ENCODE assay signal across 22 cellular contexts in the genomic region with DNA sequence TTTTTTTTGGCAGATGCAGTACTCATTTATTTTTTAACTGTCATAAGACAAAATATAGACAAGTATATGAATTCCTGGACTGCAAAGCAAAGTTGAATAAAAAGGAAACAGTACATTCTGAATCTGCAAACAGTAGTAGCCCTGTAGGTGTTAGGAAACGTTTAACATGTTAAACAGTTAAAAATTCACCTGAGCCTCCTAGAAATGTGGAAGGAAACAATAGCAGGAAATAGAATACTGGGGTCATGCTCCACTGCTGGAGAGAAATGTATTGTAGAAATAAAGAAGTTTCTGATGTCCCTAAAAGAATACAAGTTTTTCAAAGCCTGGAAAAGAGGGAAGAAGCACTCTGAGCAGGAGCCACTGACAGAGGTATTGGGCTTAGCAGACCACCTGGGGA.
A peak's percentile ranks its signal among the peaks of the same experiment; 100 is the strongest.
DNase-seq lines count a peak whose midpoint lies in the region; ATAC-seq and TF ChIP-seq lines count a peak whose summit lies in the region.
"Had no signal": no experiment of that assay in that cellular context is flagged by ENCODE, and none has a peak within 500 bp of the region (broad histone marks: within the 10 kb centered on the region; RNA-seq: fewer than 3 reads in every experiment).

No MANE protein-coding gene starts in this region.

- no peak overlapping the region for H3K23ac ChIP-seq in mesendoderm (ENCODE audit: low read length)
- no peak overlapping the region for H3K23ac ChIP-seq in H9 (ENCODE audit: insufficient read length, low read depth, low read length)

- no peak overlapping the region for H2BK20ac ChIP-seq in H9 (ENCODE audit: low read depth, low read length, poor library complexity, severe bottlenecking)

- H3K4me3 ChIP-seq in BLaER1 (no peak overlapping the region), OCI-LY7 (ENCODE audit: low read depth, low read length, poor library complexity, severe bottlenecking) (peak overlapping the region; percentile 12), mesendoderm (ENCODE audit: low read length) (no peak overlapping the region)
- H3K4me3 ChIP-seq: A549, GM23338, HAP-1 had no signal

- no peak overlapping the region for H3K27ac ChIP-seq in BLaER1
- H3K27ac ChIP-seq in OCI-LY7 (ENCODE audit: low read depth, low read length, poor library complexity, severe bottlenecking), result peak overlapping the region; percentile 6
- H3K27ac ChIP-seq in mesendoderm (ENCODE audit: low read depth, low read length), result peak overlapping the region; percentile 28
- no peak overlapping the region for H3K27ac ChIP-seq in H9 (ENCODE audit: insufficient read length, low read depth, low read length)
- H3K27ac ChIP-seq: A549 had no signal

- no peak overlapping the region for H3K4ac ChIP-seq in mesendoderm (ENCODE audit: low read depth, low read length)
- H3K4ac ChIP-seq in H9 (ENCODE audit: low read depth, low read length), result no peak overlapping the region

- H3K9me3 Mint-ChIP-seq in H9, result no peaks in the 10 kb centered on the region
- H3K9me3 Mint-ChIP-seq: CD4-positive, alpha-beta T cell; GM23338 had no signal

- no peaks in the 10 kb centered on the region for H3K36me3 Mint-ChIP-seq in H9 (ENCODE audit: insufficient read depth in 1 of 3, low read depth in 3 of 3)
- H3K36me3 Mint-ChIP-seq: CD14-positive monocyte; CD8-positive, alpha-beta memory T cell had no signal

- H2BK5ac ChIP-seq in mesendoderm (ENCODE audit: low read length), result no peak overlapping the region
- H2BK5ac ChIP-seq in H9 (ENCODE audit: insufficient read length, low read length), result no peak overlapping the region

- TF ChIP-seq CTCF in OCI-LY7 (conservative IDR thresholded peaks at IDR 0.05; ENCODE audit: low read length), result no peak
- no peak for TF ChIP-seq CTCF in H9 (conservative IDR thresholded peaks at IDR 0.05)

- no peaks in the 10 kb centered on the region for H3K23me2 ChIP-seq in H9 (ENCODE audit: insufficient read length, low read depth, low read length, poor library complexity, severe bottlenecking)

- peak; percentile 42 for DNase-seq in OCI-LY7 (ENCODE audit: low spot score)
- DNase-seq in kidney glomerular epithelial cell (lab: John Stamatoyannopoulos, UW), result peak; percentile 5
- DNase-seq in mesendoderm, result no peak
- DNase-seq in islet precursor cell, result no peak
- no peak for DNase-seq in H9
- DNase-seq in NCI-H146 treated with DMSO at 0.1 percent for 48 hours (lab: John Stamatoyannopoulos, UW; ENCODE audit: unreplicated experiment), result no peak
- DNase-seq: 8988T; ACHN; AML-193; CD4-positive, alpha-beta T cell; CD8-positive, alpha-beta memory T cell; DMS 273 treated with DMSO at 0.1 percent for 48 hours; DMS53; DMS79 treated with DMSO at 0.1 percent for 48 hours; GF-D8; HFFc6 had no signal

- H3K4me2 ChIP-seq in BLaER1 (0 out of 2 replicates have a peak overlapping the region, but pooled peaks have one; percentile 22), OCI-LY7 (ENCODE audit: low read length) (peak overlapping the region; percentile 58), mesendoderm (ENCODE audit: low read length) (no peak overlapping the region), H9 (ENCODE audit: insufficient read depth, insufficient read length, low read length) (no peak overlapping the region)
- H3K4me2 ChIP-seq: A549, GM23338 had no signal

- H3K27ac Mint-ChIP-seq in H9, result no peak overlapping the region
- H3K27ac Mint-ChIP-seq: CD14-positive monocyte; CD4-positive, alpha-beta T cell; CD8-positive, alpha-beta memory T cell; GM23338; HFFc6 had no signal

- H2BK15ac ChIP-seq in mesendoderm (replicated peaks; ENCODE audit: low read depth), result no peak overlapping the region
- H2BK15ac ChIP-seq in H9 (ENCODE audit: low read depth, low read length), result no peak overlapping the region

- no TSS peak for BruUV-seq in OCI-LY7 (replicated peaks; lab: Mats Ljungman, UMichigan)

- H3K36me3 ChIP-seq in BLaER1 (no peaks in the 10 kb centered on the region), OCI-LY7 (ENCODE audit: insufficient read depth, low read length) (no peaks in the 10 kb centered on the region), mesendoderm (ENCODE audit: control insufficient read depth, insufficient read depth, low read length) (no peaks in the 10 kb centered on the region)
- H3K36me3 ChIP-seq: HAP-1 had no signal

- H2AK5ac ChIP-seq in mesendoderm (ENCODE audit: low read length) (no peak overlapping the region), H9 (ENCODE audit: insufficient read length, low read length) (no peak overlapping the region)

- POLR2A ChIA-PET in OCI-LY7 (lab: Charles Lee), result interaction anchor here (0.6 to 1.7 kb wide), 6 partner anchors 9 to 134 kb away, joined by 3 to 4 read pairs (median 3); no protein-coding TSS in a partner anchor

- peaks cover 0 to 5% of the 10 kb centered on the region in 2 experiments; a peak in 1 of 4 replicates for H3K4me1 Mint-ChIP-seq in H9
- H3K4me1 Mint-ChIP-seq: CD14-positive monocyte; CD8-positive, alpha-beta memory T cell had no signal

- H3K79me1 ChIP-seq in mesendoderm (ENCODE audit: low read length) (no peaks in the 10 kb centered on the region), H9 (ENCODE audit: insufficient read depth, low read depth, low read length, poor library complexity, severe bottlenecking) (no peaks in the 10 kb centered on the region)

- no peak overlapping the region for H3K56ac ChIP-seq in mesendoderm (ENCODE audit: low read length)
- H3K56ac ChIP-seq in H9 (ENCODE audit: insufficient read length, low read depth, low read length), result no peak overlapping the region

- H2BK120ac ChIP-seq in mesendoderm (ENCODE audit: low read depth, low read length), result no peak overlapping the region
- H2BK120ac ChIP-seq in H9 (ENCODE audit: low read depth, low read length, poor library complexity, severe bottlenecking), result no peak overlapping the region

- H3K18ac ChIP-seq in mesendoderm (ENCODE audit: low read length) (no peak overlapping the region), H9 (ENCODE audit: insufficient read length, low read depth, low read length) (no peak overlapping the region)

- intact Hi-C loops in OCI-LY7 (cut with micrococcal nuclease; ENCODE audit: unreplicated experiment), result loop anchor here (1.0 kb wide), 1 partner anchor 135 kb away; no protein-coding TSS in a partner anchor

- no peak overlapping the region for H4K91ac ChIP-seq in H9 (ENCODE audit: insufficient read length, low read depth, low read length)

- no peaks in the 10 kb centered on the region for H3K27me3 Mint-ChIP-seq in H9 (ENCODE audit: low read depth)
- H3K27me3 Mint-ChIP-seq: CD4-positive, alpha-beta T cell; CD8-positive, alpha-beta memory T cell had no signal

- H3K27me3 ChIP-seq in BLaER1, result no peaks in the 10 kb centered on the region
- H3K27me3 ChIP-seq in mesendoderm (ENCODE audit: insufficient read depth, low read length, poor library complexity), result no peaks in the 10 kb centered on the region
- H3K27me3 ChIP-seq in H9 (ENCODE audit: insufficient read depth, low read length), result no peaks in the 10 kb centered on the region

- no peak for TF ChIP-seq POLR2A in GM18505 (IDR thresholded peaks at IDR 0.05; ENCODE audit: borderline replicate concordance, extremely low read depth, insufficient read depth, insufficient read length)

- no peak overlapping the region for H4K5ac ChIP-seq in mesendoderm (ENCODE audit: low read length)
- no peak overlapping the region for H4K5ac ChIP-seq in H9 (ENCODE audit: insufficient read length, low read depth, low read length)

- H4K20me1 ChIP-seq in BLaER1, result no peaks in the 10 kb centered on the region
- no peaks in the 10 kb centered on the region for H4K20me1 ChIP-seq in OCI-LY7 (ENCODE audit: insufficient read depth, low read length)
- H4K20me1 ChIP-seq in H9 (ENCODE audit: control insufficient read depth, insufficient read depth, insufficient read length), result no peaks in the 10 kb centered on the region

- no peak for ATAC-seq in GM18505 (IDR thresholded peaks at IDR 0.05; ENCODE audit: unreplicated experiment)
- ATAC-seq: A549, GM23338 had no signal

- H3K9me2 ChIP-seq in OCI-LY7 (ENCODE audit: insufficient read depth, low read length), result no peaks in the 10 kb centered on the region

- no peak overlapping the region for H3K4me3 Mint-ChIP-seq in H9
- H3K4me3 Mint-ChIP-seq: CD14-positive monocyte; CD4-positive, alpha-beta T cell; CD8-positive, alpha-beta memory T cell; GM23338; HFFc6 had no signal

- H2AFZ ChIP-seq in OCI-LY7 (ENCODE audit: low read length) (no peak overlapping the region; the same call in 1 of the 2 replicates), H9 (ENCODE audit: low read length) (no peak overlapping the region)
- H2AFZ ChIP-seq: GM23338 had no signal

- no CpG with 5 or more reads among the region's 1 CpG for WGBS in mesendoderm (ENCODE audit: extremely low coverage, insufficient coverage, low lambda C conversion rate)
- WGBS in H9 (ENCODE audit: extremely low coverage, insufficient read length, low lambda C conversion rate), result no CpG with 5 or more reads among the region's 1 CpG

- CTCF ChIA-PET in OCI-LY7 (lab: Charles Lee; ENCODE audit: unreplicated experiment), result interaction anchor here (0.5 kb wide), 1 partner anchor 37 kb away, joined by 3 read pairs; no protein-coding TSS in a partner anchor

- H3K4me1 ChIP-seq in BLaER1 (0 out of 2 replicates have a peak, but pooled peaks cover 5% of the 10 kb centered on the region), OCI-LY7 (ENCODE audit: insufficient read depth, low read length, poor library complexity, severe bottlenecking) (peaks cover 19% of the 10 kb centered on the region), mesendoderm (ENCODE audit: control insufficient read depth, low read depth, low read length) (no peaks in the 10 kb centered on the region), H9 (ENCODE audit: insufficient read depth, low read length) (no peaks in the 10 kb centered on the region)
- H3K4me1 ChIP-seq: A549 had no signal

- no peak overlapping the region for H3T11ph ChIP-seq in H9 (ENCODE audit: low read length)

- no peaks in the 10 kb centered on the region for H3K9me3 ChIP-seq in BLaER1
- no peaks in the 10 kb centered on the region for H3K9me3 ChIP-seq in OCI-LY7 (ENCODE audit: low read length)
- no peaks in the 10 kb centered on the region for H3K9me3 ChIP-seq in H9 (ENCODE audit: control insufficient read depth, low read depth, low read length)
- H3K9me3 ChIP-seq: A549, HAP-1 had no signal

- no peaks in the 10 kb centered on the region for H3K79me2 ChIP-seq in OCI-LY7 (ENCODE audit: insufficient read depth, low read depth, low read length)
- H3K79me2 ChIP-seq in mesendoderm (ENCODE audit: control insufficient read depth, insufficient read depth, low read length), result no peaks in the 10 kb centered on the region
- no peaks in the 10 kb centered on the region for H3K79me2 ChIP-seq in H9 (ENCODE audit: insufficient read depth, low read length)

- no peak overlapping the region for H3K14ac ChIP-seq in H9 (ENCODE audit: insufficient read depth, low read length)

- H2BK12ac ChIP-seq in H9 (ENCODE audit: insufficient read length, low read depth, low read length), result no peak overlapping the region

- H4K8ac ChIP-seq in mesendoderm (ENCODE audit: low read depth, low read length) (no peak overlapping the region), H9 (replicated peaks; ENCODE audit: insufficient read length, low read depth, low read length) (no peak overlapping the region)

- H3K9ac ChIP-seq in BLaER1 (no peak overlapping the region), mesendoderm (ENCODE audit: low read length) (no peak overlapping the region), H9 (ENCODE audit: extremely low read depth, insufficient read length, low read length) (no peak overlapping the region)

Comparison
In these comparisons a context has a peak if more than half of its experiments do, and no peak if none do; other contexts are left out.
1. H3K27ac ChIP-seq: peak in OCI-LY7 (single experiment) and mesendoderm (single experiment); none in BLaER1 (single experiment) and H9 (single experiment).
2. H3K4me2 ChIP-seq: peak in BLaER1 (single experiment) and OCI-LY7 (single experiment); none in mesendoderm (single experiment) and H9 (single experiment).
3. DNase-seq: peak in OCI-LY7 (single experiment) and kidney glomerular epithelial cell (single experiment); none in mesendoderm (single experiment), islet precursor cell (single experiment), H9 (single experiment) and NCI-H146 treated with DMSO at 0.1 percent for 48 hours (single experiment).